1 cellular context compared by ENCODE assay signal in genomic region chr11:11966826-11967668, GRCh38.
TF ChIP-seq lines count a peak whose summit lies in the region.

No MANE protein-coding gene starts in this region.

TF ChIP-seq in GM23338, 12 proteins besides CTCF, POLR2A, EP300 and RAD21 (continued from another document):
- TF ChIP-seq REST (IDR thresholded peaks at IDR 0.05; ENCODE audit: unreplicated experiment) (no peak), CREB1 (CRISPR knock-in tag; IDR thresholded peaks at IDR 0.05; ENCODE audit: low read depth) (no peak), NANOG (IDR thresholded peaks at IDR 0.05; ENCODE audit: borderline replicate concordance) (no peak), ZNF462 (CRISPR knock-in tag; IDR thresholded peaks at IDR 0.05) (no peak), STAT1 (IDR thresholded peaks at IDR 0.05; ENCODE audit: unreplicated experiment) (no peak), ZNF114 (CRISPR knock-in tag; IDR thresholded peaks at IDR 0.05) (no peak), ETS1 (IDR thresholded peaks at IDR 0.05) (no peak), JUNB (IDR thresholded peaks at IDR 0.05; ENCODE audit: unreplicated experiment) (no peak), ZNF331 (CRISPR knock-in tag; IDR thresholded peaks at IDR 0.05; ENCODE audit: low read depth) (no peak)
